In the genomic region with DNA sequence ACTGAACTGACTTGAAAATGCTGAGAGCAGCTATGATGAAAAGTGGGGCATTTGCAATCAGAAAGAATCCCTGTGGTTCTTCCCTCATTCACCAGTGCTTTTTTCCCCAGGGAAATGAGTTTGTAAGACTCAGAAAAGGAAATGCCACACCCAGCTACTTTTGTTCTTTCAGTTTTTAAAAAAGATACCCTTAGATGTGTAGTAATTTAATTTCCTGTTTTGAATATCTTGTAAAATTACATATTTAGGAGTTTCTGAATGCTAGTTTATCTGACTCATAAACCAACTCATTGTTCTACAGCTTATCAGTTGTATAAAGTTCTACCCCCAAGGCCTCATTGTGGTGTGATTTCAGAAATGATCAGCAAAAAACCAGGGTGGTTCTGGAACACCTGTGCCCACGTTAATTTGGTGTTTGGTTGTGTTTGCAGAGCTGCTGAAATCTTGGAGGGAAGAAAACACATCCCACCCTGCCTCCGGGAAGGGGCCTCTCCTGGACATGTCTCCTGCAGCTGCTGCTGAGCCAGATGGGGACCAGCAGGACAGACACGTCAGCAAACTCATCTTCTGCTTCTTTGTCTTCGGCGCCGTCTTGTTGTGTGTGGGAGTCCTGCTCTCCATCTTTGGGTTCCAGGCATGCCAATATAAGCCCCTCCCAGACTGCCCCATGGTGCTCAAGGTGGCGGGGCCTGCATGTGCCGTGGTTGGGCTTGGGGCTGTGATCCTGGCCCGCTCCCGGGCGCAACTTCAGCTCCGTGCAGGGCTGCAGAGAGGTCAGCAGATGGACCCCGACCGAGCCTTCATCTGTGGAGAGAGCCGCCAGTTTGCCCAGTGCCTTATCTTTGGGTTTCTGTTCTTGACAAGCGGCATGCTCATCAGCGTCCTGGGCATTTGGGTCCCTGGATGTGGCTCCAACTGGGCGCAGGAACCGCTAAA, we compare ENCODE assay signal across 13 cellular contexts. TPM values are rescaled to one million over a fixed set of nuclear protein-coding genes. Genes with fewer than 3 reads are reported as not detected.
DNase-seq lines count a peak whose midpoint lies in the region; ATAC-seq and TF ChIP-seq lines count a peak whose summit lies in the region.
"Had no signal": no experiment of that assay in that cellular context is flagged by ENCODE, and none has a peak within 500 bp of the region (broad histone marks: within the 10 kb centered on the region; RNA-seq: fewer than 3 reads in every experiment).

No MANE protein-coding gene starts in this region.

- no peaks in the 10 kb centered on the region for H3K9me3 ChIP-seq in SK-N-MC (ENCODE audit: low read depth, low read length)

- no peak overlapping the region for H3K4me3 Mint-ChIP-seq in stimulated activated naive CD8-positive, alpha-beta T cell treated with anti-CD3 and anti-CD28 coated beads, Interleukin-15, amount 100 ng/mL, for 72 hours
- H3K4me3 Mint-ChIP-seq: stimulated activated naive CD8-positive, alpha-beta T cell treated with anti-CD3 and anti-CD28 coated beads, Interleukin-15, Interleukin-2, amounts not matched to agents 100 ng/mL and 50 ng/mL, for 24 hours had no signal

- H3K36me3 ChIP-seq in SK-N-MC (ENCODE audit: insufficient read depth, low read length): peaks cover 4% of the 10 kb centered on the region; the same call in 1 of the 2 replicates

- peak; percentile 36 for ATAC-seq in stimulated activated naive CD8-positive, alpha-beta T cell treated with anti-CD3 and anti-CD28 coated beads, Interleukin-15, amount 100 ng/mL, for 72 hours
- no peak for ATAC-seq in stimulated activated naive CD8-positive, alpha-beta T cell treated with anti-CD3 and anti-CD28 coated beads, Interleukin-15, Interleukin-2, amounts not matched to agents 100 U/mL and 50 U/mL, for 24 hours
- no peak for ATAC-seq in HG02852 (IDR thresholded peaks at IDR 0.05; ENCODE audit: unreplicated experiment)
- no peak for ATAC-seq in left lobe of liver

- no peak for TF ChIP-seq CTCF in fibroblast of pulmonary artery (IDR thresholded peaks at IDR 0.05; ENCODE audit: low read length, missing control alignments)

- H3K27me3 Mint-ChIP-seq in stimulated activated naive CD8-positive, alpha-beta T cell treated with anti-CD3 and anti-CD28 coated beads, Interleukin-15, amount 100 ng/mL, for 72 hours: peaks cover 89% of the 10 kb centered on the region

- H3K27ac ChIP-seq in SK-N-MC: peak overlapping the region; percentile 93

- peaks cover 23% of the 10 kb centered on the region for H3K4me1 Mint-ChIP-seq in stimulated activated naive CD8-positive, alpha-beta T cell treated with anti-CD3 and anti-CD28 coated beads, Interleukin-15, amount 100 ng/mL, for 72 hours

- no peaks in the 10 kb centered on the region for H3K9me3 Mint-ChIP-seq in stimulated activated naive CD8-positive, alpha-beta T cell treated with anti-CD3 and anti-CD28 coated beads, Interleukin-15, amount 100 ng/mL, for 72 hours
- H3K9me3 Mint-ChIP-seq: stimulated activated naive CD8-positive, alpha-beta T cell treated with anti-CD3 and anti-CD28 coated beads, Interleukin-15, Interleukin-2, amounts not matched to agents 100 ng/mL and 50 ng/mL, for 24 hours had no signal

- no peak for DNase-seq in stimulated activated naive CD8-positive, alpha-beta T cell treated with anti-CD3 and anti-CD28 coated beads, Interleukin-15, amount 100 ng/mL, for 72 hours
- no peak for DNase-seq in stimulated activated naive CD8-positive, alpha-beta T cell treated with anti-CD3 and anti-CD28 coated beads, Interleukin-15, Interleukin-2, amounts not matched to agents 100 U/mL and 50 U/mL, for 24 hours
- DNase-seq in SK-N-MC (ENCODE audit: low read depth, low spot score) (peak; percentile 99), fibroblast of pulmonary artery (ENCODE audit: low read depth) (peak; percentile 87), NCI-H526 treated with DMSO at 0.1 percent for 48 hours (lab: John Stamatoyannopoulos, UW) (no peak), left lobe of liver (ENCODE audit: low spot score) (no peak)
- DNase-seq in stimulated activated CD4-positive, alpha-beta T cell treated with anti-CD3 and anti-CD28 coated beads, Interleukin-4, amount 100 ng/mL, for 4 hours: no peak
- DNase-seq: CD4-positive, CD25-positive, alpha-beta regulatory T cell; naive B cell; NCI-H524; stimulated activated CD4-positive, alpha-beta T cell treated with anti-CD3 and anti-CD28 coated beads, Interleukin-15, amount 100 ng/mL, for 24 hours had no signal

- H3K27ac Mint-ChIP-seq in stimulated activated naive CD8-positive, alpha-beta T cell treated with anti-CD3 and anti-CD28 coated beads, Interleukin-15, amount 100 ng/mL, for 72 hours: no peak overlapping the region
- H3K27ac Mint-ChIP-seq: CD4-positive, CD25-positive, alpha-beta regulatory T cell; stimulated activated naive CD8-positive, alpha-beta T cell treated with anti-CD3 and anti-CD28 coated beads, Interleukin-15, Interleukin-2, amounts not matched to agents 100 ng/mL and 50 ng/mL, for 24 hours had no signal

- no peak overlapping the region for H3K9ac ChIP-seq in SK-N-MC (ENCODE audit: insufficient read length)

- H3K4me3 ChIP-seq in SK-N-MC (peak overlapping the region; percentile 82), fibroblast of pulmonary artery (replicated peaks; ENCODE audit: low read depth, low read length) (no peak overlapping the region)

RNA-seq across cellular contexts. Expression of a gene that starts 2.8 kb away (rescaled TPM):
- total RNA-seq in left lobe of liver: 0.98 TPM
- total RNA-seq: CD4-positive, CD25-positive, alpha-beta regulatory T cell had no signal

RNA-seq across cellular contexts. Expression of a gene that starts 49.9 kb away (rescaled TPM):
- not detected for total RNA-seq in left lobe of liver
- total RNA-seq: CD4-positive, CD25-positive, alpha-beta regulatory T cell had no signal

Comparison
In these comparisons a context has a peak if more than half of its experiments do, and no peak if none do; other contexts are left out.
1. DNase-seq: peak in SK-N-MC (single experiment) and fibroblast of pulmonary artery (single experiment); none in stimulated activated naive CD8-positive, alpha-beta T cell treated with anti-CD3 and anti-CD28 coated beads, Interleukin-15, amount 100 ng/mL, for 72 hours (0 of 2), stimulated activated naive CD8-positive, alpha-beta T cell treated with anti-CD3 and anti-CD28 coated beads, Interleukin-15, Interleukin-2, amounts not matched to agents 100 U/mL and 50 U/mL, for 24 hours (single experiment), NCI-H526 treated with DMSO at 0.1 percent for 48 hours (single experiment), stimulated activated CD4-positive, alpha-beta T cell treated with anti-CD3 and anti-CD28 coated beads, Interleukin-4, amount 100 ng/mL, for 4 hours (0 of 2) and left lobe of liver (single experiment).